Comparison of ENCODE assay signal across 1 cellular context in genomic region chr2:74488643-74489481, GRCh38.
TF ChIP-seq lines count a peak whose summit lies in the region.

No MANE protein-coding gene starts in this region.

TF ChIP-seq in HepG2, 621 proteins besides CTCF, POLR2A, EP300 and RAD21 (continued from another document and continues in another):
- TF ChIP-seq MXD4 (CRISPR knock-in tag; IDR thresholded peaks at IDR 0.05) (no peak), MTERF4 (CRISPR knock-in tag; IDR thresholded peaks at IDR 0.05) (no peak), KDM5A (IDR thresholded peaks at IDR 0.05; ENCODE audit: borderline replicate concordance, low read length) (peak; percentile 51; the same call in 1 of the 2 replicates), ZNF784 (CRISPR knock-in tag; IDR thresholded peaks at IDR 0.05; ENCODE audit: borderline replicate concordance) (peak; percentile 94), BORCS8-MEF2B (CRISPR knock-in tag; IDR thresholded peaks at IDR 0.05) (peak; percentile 74; the same call in 1 of the 2 replicates), KAT2B (IDR thresholded peaks at IDR 0.05; ENCODE audit: borderline replicate concordance, low read depth, low read length) (peak; percentile 67; the same call in 1 of the 2 replicates), THAP9 (CRISPR knock-in tag; IDR thresholded peaks at IDR 0.05; ENCODE audit: borderline replicate concordance) (peak; percentile 27; the same call in 1 of the 2 replicates), RXRB (CRISPR knock-in tag; IDR thresholded peaks at IDR 0.05; ENCODE audit: borderline replicate concordance) (peak; percentile 81; the same call in 1 of the 2 replicates), CBX2 (IDR thresholded peaks at IDR 0.05; ENCODE audit: low read depth, low read length) (no peak), CBX2 (CRISPR knock-in tag; IDR thresholded peaks at IDR 0.05; ENCODE audit: low read depth) (no peak), SALL2 (CRISPR knock-in tag; IDR thresholded peaks at IDR 0.05) (0 out of 2 replicates have a peak, but pooled peaks have one; percentile 39), TBL1XR1 (IDR thresholded peaks at IDR 0.05; ENCODE audit: borderline replicate concordance, low read length, partially characterized antibody) (peak; percentile 48), ZNF263 (CRISPR knock-in tag; IDR thresholded peaks at IDR 0.05) (peak; percentile 96), ZNF605 (CRISPR knock-in tag; IDR thresholded peaks at IDR 0.05) (peak; percentile 35; the same call in 1 of the 2 replicates), ZEB1 (IDR thresholded peaks at IDR 0.05; ENCODE audit: insufficient replicate concordance, low read depth) (peak; percentile 82), RCOR2 (CRISPR knock-in tag; IDR thresholded peaks at IDR 0.05) (peak; percentile 94), SOX6 (IDR thresholded peaks at IDR 0.05) (no peak), SOX6 (CRISPR knock-in tag; IDR thresholded peaks at IDR 0.05) (peak; percentile 96), TCF7L2 (IDR thresholded peaks at IDR 0.05; ENCODE audit: low read depth, low read length) (peak; percentile 96), NR2F6 (IDR thresholded peaks at IDR 0.05) (peak; percentile 90), NR2F6 (CRISPR knock-in tag; IDR thresholded peaks at IDR 0.05) (peak; percentile 67), PPARG (CRISPR knock-in tag; conservative IDR thresholded peaks at IDR 0.05) (peak; percentile 70; the same call in 1 of the 2 replicates), THRA (CRISPR knock-in tag; IDR thresholded peaks at IDR 0.05; ENCODE audit: borderline replicate concordance) (peak; percentile 84), HHEX (CRISPR knock-in tag; IDR thresholded peaks at IDR 0.05) (peak; percentile 74), ZNF460 (CRISPR knock-in tag; IDR thresholded peaks at IDR 0.05; ENCODE audit: borderline replicate concordance) (peak; percentile 76; the same call in 1 of the 2 replicates), MEF2D (CRISPR knock-in tag; IDR thresholded peaks at IDR 0.05) (peak; percentile 44; the same call in 1 of the 2 replicates), LCORL (IDR thresholded peaks at IDR 0.05) (peak; percentile 83), LCORL (CRISPR knock-in tag; IDR thresholded peaks at IDR 0.05) (peak; percentile 86), ASH2L (IDR thresholded peaks at IDR 0.05; ENCODE audit: insufficient read length, low read depth, low read length) (peak; percentile 69), JDP2 (CRISPR knock-in tag; IDR thresholded peaks at IDR 0.05; ENCODE audit: borderline replicate concordance) (peak; percentile 81; the same call in 1 of the 2 replicates), ZNF20 (CRISPR knock-in tag; IDR thresholded peaks at IDR 0.05) (no peak), NFATC3 (CRISPR knock-in tag; IDR thresholded peaks at IDR 0.05) (peak; percentile 39; the same call in 1 of the 2 replicates), ZNF142 (CRISPR knock-in tag; IDR thresholded peaks at IDR 0.05) (0 out of 2 replicates have a peak, but pooled peaks have one; percentile 19)
- TF ChIP-seq, protein P1, sequence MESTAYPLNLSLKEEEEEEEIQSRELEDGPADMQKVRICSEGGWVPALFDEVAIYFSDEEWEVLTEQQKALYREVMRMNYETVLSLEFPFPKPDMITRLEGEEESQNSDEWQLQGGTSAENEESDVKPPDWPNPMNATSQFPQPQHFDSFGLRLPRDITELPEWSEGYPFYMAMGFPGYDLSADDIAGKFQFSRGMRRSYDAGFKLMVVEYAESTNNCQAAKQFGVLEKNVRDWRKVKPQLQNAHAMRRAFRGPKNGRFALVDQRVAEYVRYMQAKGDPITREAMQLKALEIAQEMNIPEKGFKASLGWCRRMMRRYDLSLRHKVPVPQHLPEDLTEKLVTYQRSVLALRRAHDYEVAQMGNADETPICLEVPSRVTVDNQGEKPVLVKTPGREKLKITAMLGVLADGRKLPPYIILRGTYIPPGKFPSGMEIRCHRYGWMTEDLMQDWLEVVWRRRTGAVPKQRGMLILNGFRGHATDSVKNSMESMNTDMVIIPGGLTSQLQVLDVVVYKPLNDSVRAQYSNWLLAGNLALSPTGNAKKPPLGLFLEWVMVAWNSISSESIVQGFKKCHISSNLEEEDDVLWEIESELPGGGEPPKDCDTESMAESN (CRISPR knock-in tag; conservative IDR thresholded peaks at IDR 0.05) = no peak; the same call in 1 of the 2 replicates
- TF ChIP-seq, protein P2, sequence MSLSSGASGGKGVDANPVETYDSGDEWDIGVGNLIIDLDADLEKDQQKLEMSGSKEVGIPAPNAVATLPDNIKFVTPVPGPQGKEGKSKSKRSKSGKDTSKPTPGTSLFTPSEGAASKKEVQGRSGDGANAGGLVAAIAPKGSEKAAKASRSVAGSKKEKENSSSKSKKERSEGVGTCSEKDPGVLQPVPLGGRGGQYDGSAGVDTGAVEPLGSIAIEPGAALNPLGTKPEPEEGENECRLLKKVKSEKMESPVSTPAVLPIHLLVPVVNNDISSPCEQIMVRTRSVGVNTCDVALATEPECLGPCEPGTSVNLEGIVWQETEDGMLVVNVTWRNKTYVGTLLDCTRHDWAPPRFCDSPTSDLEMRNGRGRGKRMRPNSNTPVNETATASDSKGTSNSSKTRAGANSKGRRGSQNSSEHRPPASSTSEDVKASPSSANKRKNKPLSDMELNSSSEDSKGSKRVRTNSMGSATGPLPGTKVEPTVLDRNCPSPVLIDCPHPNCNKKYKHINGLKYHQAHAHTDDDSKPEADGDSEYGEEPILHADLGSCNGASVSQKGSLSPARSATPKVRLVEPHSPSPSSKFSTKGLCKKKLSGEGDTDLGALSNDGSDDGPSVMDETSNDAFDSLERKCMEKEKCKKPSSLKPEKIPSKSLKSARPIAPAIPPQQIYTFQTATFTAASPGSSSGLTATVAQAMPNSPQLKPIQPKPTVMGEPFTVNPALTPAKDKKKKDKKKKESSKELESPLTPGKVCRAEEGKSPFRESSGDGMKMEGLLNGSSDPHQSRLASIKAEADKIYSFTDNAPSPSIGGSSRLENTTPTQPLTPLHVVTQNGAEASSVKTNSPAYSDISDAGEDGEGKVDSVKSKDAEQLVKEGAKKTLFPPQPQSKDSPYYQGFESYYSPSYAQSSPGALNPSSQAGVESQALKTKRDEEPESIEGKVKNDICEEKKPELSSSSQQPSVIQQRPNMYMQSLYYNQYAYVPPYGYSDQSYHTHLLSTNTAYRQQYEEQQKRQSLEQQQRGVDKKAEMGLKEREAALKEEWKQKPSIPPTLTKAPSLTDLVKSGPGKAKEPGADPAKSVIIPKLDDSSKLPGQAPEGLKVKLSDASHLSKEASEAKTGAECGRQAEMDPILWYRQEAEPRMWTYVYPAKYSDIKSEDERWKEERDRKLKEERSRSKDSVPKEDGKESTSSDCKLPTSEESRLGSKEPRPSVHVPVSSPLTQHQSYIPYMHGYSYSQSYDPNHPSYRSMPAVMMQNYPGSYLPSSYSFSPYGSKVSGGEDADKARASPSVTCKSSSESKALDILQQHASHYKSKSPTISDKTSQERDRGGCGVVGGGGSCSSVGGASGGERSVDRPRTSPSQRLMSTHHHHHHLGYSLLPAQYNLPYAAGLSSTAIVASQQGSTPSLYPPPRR (CRISPR knock-in tag; IDR thresholded peaks at IDR 0.05; ENCODE audit: borderline replicate concordance) = peak; percentile 78; the same call in 1 of the 2 replicates
- TF ChIP-seq, protein P3, sequence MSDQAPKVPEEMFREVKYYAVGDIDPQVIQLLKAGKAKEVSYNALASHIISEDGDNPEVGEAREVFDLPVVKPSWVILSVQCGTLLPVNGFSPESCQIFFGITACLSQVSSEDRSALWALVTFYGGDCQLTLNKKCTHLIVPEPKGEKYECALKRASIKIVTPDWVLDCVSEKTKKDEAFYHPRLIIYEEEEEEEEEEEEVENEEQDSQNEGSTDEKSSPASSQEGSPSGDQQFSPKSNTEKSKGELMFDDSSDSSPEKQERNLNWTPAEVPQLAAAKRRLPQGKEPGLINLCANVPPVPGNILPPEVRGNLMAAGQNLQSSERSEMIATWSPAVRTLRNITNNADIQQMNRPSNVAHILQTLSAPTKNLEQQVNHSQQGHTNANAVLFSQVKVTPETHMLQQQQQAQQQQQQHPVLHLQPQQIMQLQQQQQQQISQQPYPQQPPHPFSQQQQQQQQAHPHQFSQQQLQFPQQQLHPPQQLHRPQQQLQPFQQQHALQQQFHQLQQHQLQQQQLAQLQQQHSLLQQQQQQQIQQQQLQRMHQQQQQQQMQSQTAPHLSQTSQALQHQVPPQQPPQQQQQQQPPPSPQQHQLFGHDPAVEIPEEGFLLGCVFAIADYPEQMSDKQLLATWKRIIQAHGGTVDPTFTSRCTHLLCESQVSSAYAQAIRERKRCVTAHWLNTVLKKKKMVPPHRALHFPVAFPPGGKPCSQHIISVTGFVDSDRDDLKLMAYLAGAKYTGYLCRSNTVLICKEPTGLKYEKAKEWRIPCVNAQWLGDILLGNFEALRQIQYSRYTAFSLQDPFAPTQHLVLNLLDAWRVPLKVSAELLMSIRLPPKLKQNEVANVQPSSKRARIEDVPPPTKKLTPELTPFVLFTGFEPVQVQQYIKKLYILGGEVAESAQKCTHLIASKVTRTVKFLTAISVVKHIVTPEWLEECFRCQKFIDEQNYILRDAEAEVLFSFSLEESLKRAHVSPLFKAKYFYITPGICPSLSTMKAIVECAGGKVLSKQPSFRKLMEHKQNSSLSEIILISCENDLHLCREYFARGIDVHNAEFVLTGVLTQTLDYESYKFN (CRISPR knock-in tag; conservative IDR thresholded peaks at IDR 0.05) = peak; percentile 97
